ENCODE assay signal across 13 cellular contexts in genomic region chr18:49017813-49018552, GRCh38.
A peak's percentile ranks its signal among the peaks of the same experiment; 100 is the strongest.
DNase-seq lines count a peak whose midpoint lies in the region; ATAC-seq and TF ChIP-seq lines count a peak whose summit lies in the region.
"Had no signal": no experiment of that assay in that cellular context is flagged by ENCODE, and none has a peak within 500 bp of the region (broad histone marks: within the 10 kb centered on the region; RNA-seq: fewer than 3 reads in every experiment).

No MANE protein-coding gene starts in this region.

- no peak for ATAC-seq in natural killer cell treated with Interleukin-12 subunit alpha and Interleukin-12 subunit beta and Interleukin-15 and Interleukin-18, amount 100 ng/mL, for 72 hours
- ATAC-seq in natural killer cell, result no peak

- no peak overlapping the region for H3K4ac ChIP-seq in mesenchymal stem cell (ENCODE audit: low read depth in 1 of 2, low read length in 2 of 2)

- H2BK5ac ChIP-seq in mesenchymal stem cell (ENCODE audit: low read depth, low read length, poor library complexity, severe bottlenecking), result no peak overlapping the region

- H2AFZ ChIP-seq in mesenchymal stem cell (ENCODE audit: low read depth, low read length) (no peak overlapping the region), MM.1S (ENCODE audit: low read length) (no peak overlapping the region)

- peak overlapping the region in 1 of 2 experiments; percentile 66 for H3K14ac ChIP-seq in mesenchymal stem cell (ENCODE audit: low read length in 2 of 2)

- H2BK15ac ChIP-seq in mesenchymal stem cell (ENCODE audit: low read depth, poor library complexity, severe bottlenecking), result no peak overlapping the region

- DNase-seq in natural killer cell treated with Interleukin-12 subunit alpha and Interleukin-12 subunit beta and Interleukin-15 and Interleukin-18, amount 100 ng/mL, for 72 hours (ENCODE audit: low spot score), result peak; percentile 47
- DNase-seq in natural killer cell (no peak), WERI-Rb-1 (peak; percentile 5), mesenchymal stem cell (no peak), uterus (peak; percentile 9 to 13), MM.1S (no peak), A673 (ENCODE audit: low spot score) (no peak), esophagus muscularis mucosa (ENCODE audit: extremely low spot score) (no peak)
- DNase-seq: activated naive CD4-positive, alpha-beta T cell treated with Interleukin-2 at 50 U/mL for 16 hours; NCI-H1694 treated with DMSO at 0.1 percent for 48 hours; NCI-H524; substantia nigra had no signal

- no peaks in the 10 kb centered on the region for H3K79me1 ChIP-seq in mesenchymal stem cell (replicated peaks; ENCODE audit: low read length, poor library complexity, severe bottlenecking)

- H2AK5ac ChIP-seq in mesenchymal stem cell (ENCODE audit: low read length, severe bottlenecking), result peak overlapping the region; percentile 32

- H3K36me3 ChIP-seq in WERI-Rb-1 (no peaks in the 10 kb centered on the region), mesenchymal stem cell (ENCODE audit: control insufficient read depth in 1 of 2, insufficient read depth in 2 of 2, low read depth in 1 of 2, low read length in 2 of 2) (no peaks in the 10 kb centered on the region), uterus (no peaks in the 10 kb centered on the region), MM.1S (replicated peaks; ENCODE audit: insufficient read depth, low read length) (no peaks in the 10 kb centered on the region), A673 (ENCODE audit: insufficient read depth, low read length, poor library complexity, severe bottlenecking) (no peaks in the 10 kb centered on the region), esophagus muscularis mucosa (no peaks in the 10 kb centered on the region)

- H3K9me2 ChIP-seq in MM.1S (replicated peaks; ENCODE audit: insufficient read depth, low read length), result no peaks in the 10 kb centered on the region

- no peaks in the 10 kb centered on the region for H3K9me3 Mint-ChIP-seq in natural killer cell treated with Interleukin-12 subunit alpha and Interleukin-12 subunit beta and Interleukin-15 and Interleukin-18, amount 100 ng/mL, for 72 hours
- H3K9me3 Mint-ChIP-seq in natural killer cell, result no peaks in the 10 kb centered on the region
- H3K9me3 Mint-ChIP-seq: memory B cell had no signal

- peaks cover 45% of the 10 kb centered on the region for H3K4me1 ChIP-seq in mesenchymal stem cell (ENCODE audit: control insufficient read depth, insufficient read depth, low read depth, low read length)
- H3K4me1 ChIP-seq in uterus, result peaks cover 0 to 4% of the 10 kb centered on the region in 2 donors
- no peaks in the 10 kb centered on the region for H3K4me1 ChIP-seq in MM.1S (ENCODE audit: low read length)
- H3K4me1 ChIP-seq in A673 (ENCODE audit: insufficient read depth, low read length, poor library complexity, severe bottlenecking), result no peaks in the 10 kb centered on the region
- H3K4me1 ChIP-seq in esophagus muscularis mucosa, result peaks cover 4 to 17% (median 12%) of the 10 kb centered on the region in 4 donors

- H3K27me3 ChIP-seq in WERI-Rb-1 (ENCODE audit: insufficient read depth, low read depth, severe bottlenecking) (no peaks in the 10 kb centered on the region), mesenchymal stem cell (ENCODE audit: control insufficient read depth in 1 of 2, insufficient read depth in 1 of 2, low read length in 2 of 2) (no peaks in the 10 kb centered on the region), uterus (no peaks in the 10 kb centered on the region), MM.1S (replicated peaks; ENCODE audit: insufficient read depth, low read length) (no peaks in the 10 kb centered on the region), A673 (replicated peaks; ENCODE audit: insufficient read depth, low read depth, low read length, poor library complexity) (no peaks in the 10 kb centered on the region), esophagus muscularis mucosa (no peaks in the 10 kb centered on the region)

- TF ChIP-seq POLR2A in uterus (IDR thresholded peaks at IDR 0.05), result no peak
- no peak for TF ChIP-seq POLR2A in esophagus muscularis mucosa (IDR thresholded peaks at IDR 0.05; ENCODE audit: low read depth)

- TF ChIP-seq EP300 in esophagus muscularis mucosa (IDR thresholded peaks at IDR 0.05), result no peak

- H4K20me1 ChIP-seq in MM.1S (ENCODE audit: insufficient read depth, low read length), result no peaks in the 10 kb centered on the region

- H4K8ac ChIP-seq in mesenchymal stem cell (ENCODE audit: low read length), result no peak overlapping the region

- intact Hi-C loops in natural killer cell (cut with micrococcal nuclease), result no loop called here
- intact Hi-C loops in uterus (cut with DNase I; ENCODE audit: low total_unique reads), result no loop called here
- intact Hi-C loops in A673 (cut with micrococcal nuclease; ENCODE audit: unreplicated experiment), result no loop called here
- intact Hi-C loops in esophagus muscularis mucosa (cut with DNase I), result no loop called here

- peak overlapping the region in 1 of 2 experiments; percentile 4 for H3K18ac ChIP-seq in mesenchymal stem cell (ENCODE audit: low read depth in 1 of 2, low read length in 2 of 2)

- H3F3A ChIP-seq in MM.1S (ENCODE audit: insufficient read depth, low read length), result no peaks in the 10 kb centered on the region

- H3K23ac ChIP-seq in mesenchymal stem cell (ENCODE audit: low read length in 2 of 2), result no peak overlapping the region

- no peak overlapping the region for H3K4me3 ChIP-seq in WERI-Rb-1 (ENCODE audit: low read depth, low read length)
- no peak overlapping the region for H3K4me3 ChIP-seq in mesenchymal stem cell (ENCODE audit: insufficient read depth in 1 of 2, low read depth in 1 of 2, low read length in 2 of 2)
- H3K4me3 ChIP-seq in uterus, result no peak overlapping the region
- H3K4me3 ChIP-seq in MM.1S (ENCODE audit: low read length), result no peak overlapping the region
- H3K4me3 ChIP-seq in A673 (ENCODE audit: low read depth, low read length, poor library complexity, severe bottlenecking), result no peak overlapping the region
- H3K4me3 ChIP-seq in esophagus muscularis mucosa, result no peak overlapping the region

- H3K9ac ChIP-seq in mesenchymal stem cell (ENCODE audit: low read length) (no peak overlapping the region), MM.1S (ENCODE audit: low read length) (no peak overlapping the region)

- 94% methylated on average over 21 of the region's 21 CpGs for WGBS in mesenchymal stem cell
- WGBS in esophagus muscularis mucosa, result 94% methylated on average over 15 of the region's 21 CpGs

- H3K36me3 Mint-ChIP-seq in natural killer cell treated with Interleukin-12 subunit alpha and Interleukin-12 subunit beta and Interleukin-15 and Interleukin-18, amount 100 ng/mL, for 72 hours, result no peaks in the 10 kb centered on the region
- H3K36me3 Mint-ChIP-seq in natural killer cell, result no peaks in the 10 kb centered on the region
- H3K36me3 Mint-ChIP-seq: memory B cell had no signal

- CTCF ChIA-PET in A673 (lab: Charles Lee), result no interaction called here

- TF ChIP-seq CTCF in natural killer cell (IDR thresholded peaks at IDR 0.05) (no peak), WERI-Rb-1 (IDR thresholded peaks at IDR 0.05; ENCODE audit: low read depth, low read length) (no peak), uterus (IDR thresholded peaks at IDR 0.05) (no peak), MM.1S (IDR thresholded peaks at IDR 0.05; ENCODE audit: low read length) (no peak), A673 (conservative IDR thresholded peaks at IDR 0.05; ENCODE audit: low read depth, low read length) (no peak), esophagus muscularis mucosa (IDR thresholded peaks at IDR 0.05) (no peak)

- H3K27ac ChIP-seq in WERI-Rb-1 (no peak overlapping the region), mesenchymal stem cell (ENCODE audit: low read length, poor library complexity, severe bottlenecking) (no peak overlapping the region), uterus (no peak overlapping the region), MM.1S (ENCODE audit: low read length) (no peak overlapping the region), A673 (ENCODE audit: low read depth, low read length, poor library complexity, severe bottlenecking) (no peak overlapping the region), esophagus muscularis mucosa (replicated peaks in 1 of 4) (no peak overlapping the region)

- no peaks in the 10 kb centered on the region for H3K4me1 Mint-ChIP-seq in natural killer cell treated with Interleukin-12 subunit alpha and Interleukin-12 subunit beta and Interleukin-15 and Interleukin-18, amount 100 ng/mL, for 72 hours (ENCODE audit: low read depth in 2 of 2)
- no peaks in the 10 kb centered on the region for H3K4me1 Mint-ChIP-seq in natural killer cell

- no peak overlapping the region for H2BK120ac ChIP-seq in mesenchymal stem cell (ENCODE audit: low read depth, low read length)

- no peaks in the 10 kb centered on the region for H3K27me3 Mint-ChIP-seq in natural killer cell treated with Interleukin-12 subunit alpha and Interleukin-12 subunit beta and Interleukin-15 and Interleukin-18, amount 100 ng/mL, for 72 hours
- no peaks in the 10 kb centered on the region for H3K27me3 Mint-ChIP-seq in natural killer cell (ENCODE audit: low read depth in 2 of 2)

- no peak overlapping the region for H3K4me3 Mint-ChIP-seq in natural killer cell treated with Interleukin-12 subunit alpha and Interleukin-12 subunit beta and Interleukin-15 and Interleukin-18, amount 100 ng/mL, for 72 hours
- H3K4me3 Mint-ChIP-seq in natural killer cell, result no peak overlapping the region
- H3K4me3 Mint-ChIP-seq: memory B cell had no signal

- no TSS peak for BruUV-seq in A673 (replicated peaks; lab: Mats Ljungman, UMichigan)

- H2BK12ac ChIP-seq in mesenchymal stem cell (ENCODE audit: low read length in 2 of 2), result peak overlapping the region in 1 of 2 experiments; percentile 12

- H3K27ac Mint-ChIP-seq in natural killer cell treated with Interleukin-12 subunit alpha and Interleukin-12 subunit beta and Interleukin-15 and Interleukin-18, amount 100 ng/mL, for 72 hours, result no peak overlapping the region
- H3K27ac Mint-ChIP-seq in natural killer cell, result no peak overlapping the region
- H3K27ac Mint-ChIP-seq: memory B cell had no signal

- H3K79me2 ChIP-seq in MM.1S (ENCODE audit: low read length), result no peaks in the 10 kb centered on the region

- H3K4me2 ChIP-seq in mesenchymal stem cell (ENCODE audit: low read length, poor library complexity, severe bottlenecking), result no peak overlapping the region
- no peak overlapping the region for H3K4me2 ChIP-seq in MM.1S (ENCODE audit: low read depth, low read length)

- H3K9me3 ChIP-seq in WERI-Rb-1 (ENCODE audit: severe bottlenecking) (peaks cover 8% of the 10 kb centered on the region), mesenchymal stem cell (ENCODE audit: control insufficient read depth, low read length) (no peaks in the 10 kb centered on the region), uterus (no peaks in the 10 kb centered on the region), MM.1S (replicated peaks; ENCODE audit: insufficient read depth, low read length) (no peaks in the 10 kb centered on the region), A673 (ENCODE audit: low read depth, low read length, poor library complexity, severe bottlenecking) (no peaks in the 10 kb centered on the region), esophagus muscularis mucosa (no peaks in the 10 kb centered on the region)

- POLR2A ChIA-PET in A673 (lab: Charles Lee; ENCODE audit: low non-redundant PET), result no interaction called here

- H4K91ac ChIP-seq in mesenchymal stem cell (ENCODE audit: low read length), result no peak overlapping the region

Comparison
In these comparisons a context has a peak if more than half of its experiments do, and no peak if none do; other contexts are left out.
1. DNase-seq: peak in natural killer cell treated with Interleukin-12 subunit alpha and Interleukin-12 subunit beta and Interleukin-15 and Interleukin-18, amount 100 ng/mL, for 72 hours (single experiment), WERI-Rb-1 (single experiment) and uterus (2 of 2); none in natural killer cell (single experiment), mesenchymal stem cell (single experiment), MM.1S (single experiment), A673 (single experiment) and esophagus muscularis mucosa (single experiment).